ENCODE assay signal across 1 cellular context in the genomic region with DNA sequence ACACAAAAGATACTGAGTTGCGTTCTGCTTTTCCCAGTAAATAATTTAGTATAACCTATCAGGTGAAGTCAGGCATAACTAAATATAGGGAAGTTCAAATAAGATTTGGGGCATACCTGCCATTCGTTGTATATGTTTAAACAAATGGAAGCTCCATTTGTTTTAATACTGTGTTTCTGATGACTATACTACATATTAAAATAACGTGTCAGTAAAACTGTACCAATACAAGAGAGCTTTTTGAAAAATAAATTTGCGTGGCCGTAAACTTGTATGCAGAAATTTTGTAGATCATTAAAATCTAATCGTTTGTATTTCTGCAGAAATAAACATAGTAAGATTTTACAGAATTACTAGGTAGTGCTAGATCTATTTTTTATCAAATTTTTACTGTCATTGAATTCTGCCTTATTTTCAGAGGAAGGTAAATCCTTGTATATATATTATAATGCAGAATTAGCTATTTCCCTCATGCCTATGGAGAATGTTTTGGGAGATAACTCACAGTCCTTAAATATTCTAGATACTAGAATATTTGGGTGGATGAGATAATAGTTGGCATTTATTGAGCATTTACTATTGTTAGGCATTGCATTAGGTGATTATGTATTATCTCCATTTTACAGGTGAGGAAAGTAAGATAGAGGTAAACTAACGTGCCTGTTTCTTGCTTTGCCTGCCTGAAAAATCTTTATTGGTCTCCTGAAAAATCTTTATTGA.
TF ChIP-seq lines count a peak whose summit lies in the region.

No MANE protein-coding gene starts in this region.

TF ChIP-seq in IMR-90, 13 proteins besides CTCF, POLR2A, EP300 and RAD21:
- TF ChIP-seq, protein P1, sequence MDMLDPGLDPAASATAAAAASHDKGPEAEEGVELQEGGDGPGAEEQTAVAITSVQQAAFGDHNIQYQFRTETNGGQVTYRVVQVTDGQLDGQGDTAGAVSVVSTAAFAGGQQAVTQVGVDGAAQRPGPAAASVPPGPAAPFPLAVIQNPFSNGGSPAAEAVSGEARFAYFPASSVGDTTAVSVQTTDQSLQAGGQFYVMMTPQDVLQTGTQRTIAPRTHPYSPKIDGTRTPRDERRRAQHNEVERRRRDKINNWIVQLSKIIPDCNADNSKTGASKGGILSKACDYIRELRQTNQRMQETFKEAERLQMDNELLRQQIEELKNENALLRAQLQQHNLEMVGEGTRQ (IDR thresholded peaks at IDR 0.05; ENCODE audit: low read depth, low read length), result no peak
